Comparison of ENCODE assay signal across 26 cellular contexts in genomic region chr5:26430323-26430722, GRCh38.
"Had no signal": no experiment of that assay in that cellular context is flagged by ENCODE, and none has a peak within 500 bp of the region (broad histone marks: within the 10 kb centered on the region; RNA-seq: fewer than 3 reads in every experiment).

No MANE protein-coding gene starts in this region.

- H3K9me3 ChIP-seq: suprapubic skin, testis, thoracic aorta, thyroid gland, tibial nerve, transverse colon, upper lobe of left lung, upper lobe of right lung, uterus, vagina had no signal

- H3K27me3 ChIP-seq: stomach, suprapubic skin, testis, thyroid gland, tibial artery, tibial nerve, transverse colon, upper lobe of left lung, upper lobe of right lung, uterus, vagina had no signal

- H3K27ac ChIP-seq: stomach, suprapubic skin, testis, thoracic aorta, thyroid gland, tibial artery, tibial nerve, transverse colon, upper lobe of left lung, upper lobe of right lung, uterus, vagina had no signal

- H3K4me1 ChIP-seq: stomach, suprapubic skin, testis, thyroid gland, tibial artery, tibial nerve, transverse colon, upper lobe of left lung, upper lobe of right lung, uterus had no signal

- ATAC-seq: stimulated activated effector memory CD8-positive, alpha-beta T cell treated with anti-CD3 and anti-CD28 coated beads, Interleukin-12 subunit alpha, Interleukin-12 subunit beta, amount 100 ng/mL, for 72 hours; stimulated activated memory B cell treated with anti-CD40 and anti-IgM and Interleukin-4, amounts not matched to agents 10 μg/mL and 1 μg/mL and 100 μg/mL, for 72 hours; stimulated activated naive B cell treated with anti-CD40 and anti-IgM and Interleukin-4, amounts not matched to agents 10 μg/mL and 1 μg/mL and 100 μg/mL, for 72 hours; stimulated activated naive CD8-positive, alpha-beta T cell treated with anti-CD3 and anti-CD28 coated beads, Interleukin-15, amount 100 ng/mL, for 72 hours; stimulated activated naive CD8-positive, alpha-beta T cell treated with anti-CD3 and anti-CD28 coated beads, Interleukin-15, Interleukin-2, amounts not matched to agents 100 U/mL and 50 U/mL, for 24 hours; upper lobe of right lung had no signal

- DNase-seq: stimulated activated CD4-positive, alpha-beta T cell treated with anti-CD3 and anti-CD28 coated beads, Interleukin-2, amount 100 ng/mL, for 48 hours; stimulated activated CD4-positive, alpha-beta T cell treated with anti-CD3 and anti-CD28 coated beads, Interleukin-4, amount 100 ng/mL, for 1 hour; stimulated activated CD4-positive, alpha-beta T cell treated with anti-CD3 and anti-CD28 coated beads, Interleukin-4, amount 100 ng/mL, for 24 hours; stimulated activated CD4-positive, alpha-beta T cell treated with anti-CD3 and anti-CD28 coated beads, Interleukin-4, amount 100 ng/mL, for 4 hours; stimulated activated CD8-positive, alpha-beta memory T cell treated with anti-CD3 and anti-CD28 coated beads, Interleukin-4, amount 100 ng/mL, for 48 hours; stimulated activated naive B cell treated with anti-CD40 and anti-IgM and Interleukin-4, amounts not matched to agents 10 μg/mL and 1 μg/mL and 100 μg/mL, for 72 hours; stimulated activated naive CD4-positive, alpha-beta T cell; stimulated activated naive CD4-positive, alpha-beta T cell treated with Interleukin-2 at 50 U/mL for 16 hours; stimulated activated naive CD8-positive, alpha-beta T cell treated with anti-CD3 and anti-CD28 coated beads, Interleukin-15, amount 100 ng/mL, for 72 hours; stimulated activated naive CD8-positive, alpha-beta T cell treated with anti-CD3 and anti-CD28 coated beads, Interleukin-15, Interleukin-2, amounts not matched to agents 100 U/mL and 50 U/mL, for 24 hours; stomach; substantia nigra; testis; thyroid gland; tibial artery; transverse colon; trophoblast cell; upper lobe of left lung; upper lobe of right lung; uterus had no signal

- H3K36me3 ChIP-seq: stomach, suprapubic skin, thoracic aorta, thyroid gland, tibial artery, tibial nerve, transverse colon, upper lobe of left lung, upper lobe of right lung, uterus, vagina had no signal

- H3K4me3 ChIP-seq: stomach, suprapubic skin, testis, thoracic aorta, thyroid gland, tibial artery, tibial nerve, transverse colon, upper lobe of left lung, upper lobe of right lung, uterus, vagina had no signal
